1 cellular context compared by ENCODE assay signal in genomic region chr1:36516372-36517018, GRCh38.
A peak's percentile ranks its signal among the peaks of the same experiment; 100 is the strongest.
TF ChIP-seq lines count a peak whose summit lies in the region.

No MANE protein-coding gene starts in this region.

TF ChIP-seq in HepG2, 621 proteins besides CTCF, POLR2A, EP300 and RAD21 (continued from another document and continues in another):
- TF ChIP-seq NFE2 (CRISPR knock-in tag; IDR thresholded peaks at IDR 0.05) (no peak), ZIK1 (CRISPR knock-in tag; IDR thresholded peaks at IDR 0.05; ENCODE audit: borderline replicate concordance, low read depth) (no peak), NFYC (CRISPR knock-in tag; IDR thresholded peaks at IDR 0.05) (no peak), DPF2 (CRISPR knock-in tag; IDR thresholded peaks at IDR 0.05; ENCODE audit: borderline replicate concordance, low read depth) (no peak), HINFP (CRISPR knock-in tag; IDR thresholded peaks at IDR 0.05; ENCODE audit: low read depth) (no peak), ZNF232 (CRISPR knock-in tag; IDR thresholded peaks at IDR 0.05; ENCODE audit: borderline replicate concordance) (no peak), WIZ (CRISPR knock-in tag; IDR thresholded peaks at IDR 0.05) (0 out of 2 replicates have a peak, but pooled peaks have one; percentile 48), ZBTB42 (CRISPR knock-in tag; IDR thresholded peaks at IDR 0.05) (no peak), ZNF772 (CRISPR knock-in tag; IDR thresholded peaks at IDR 0.05) (no peak), MLLT10 (CRISPR knock-in tag; IDR thresholded peaks at IDR 0.05) (no peak), CREM (IDR thresholded peaks at IDR 0.05) (no peak), CREM (CRISPR knock-in tag; IDR thresholded peaks at IDR 0.05) (no peak), ZNF792 (CRISPR knock-in tag; IDR thresholded peaks at IDR 0.05) (0 out of 2 replicates have a peak, but pooled peaks have one; percentile 43), ZFP91 (CRISPR knock-in tag; IDR thresholded peaks at IDR 0.05; ENCODE audit: borderline replicate concordance) (0 out of 2 replicates have a peak, but pooled peaks have one; percentile 36), USF2 (IDR thresholded peaks at IDR 0.05; ENCODE audit: low read depth, low read length) (no peak), USF2 (CRISPR knock-in tag; IDR thresholded peaks at IDR 0.05; ENCODE audit: borderline replicate concordance) (no peak), ZBTB7B (CRISPR knock-in tag; IDR thresholded peaks at IDR 0.05) (0 out of 2 replicates have a peak, but pooled peaks have one; percentile 21), ZNF503 (CRISPR knock-in tag; IDR thresholded peaks at IDR 0.05) (no peak), SRSF9 (IDR thresholded peaks at IDR 0.05; ENCODE audit: borderline replicate concordance, insufficient read depth, low read depth, low read length, poor library complexity, severe bottlenecking) (no peak), ZFY (CRISPR knock-in tag; IDR thresholded peaks at IDR 0.05) (peak; percentile 42; the same call in 1 of the 2 replicates), HBP1 (CRISPR knock-in tag; IDR thresholded peaks at IDR 0.05; ENCODE audit: low read depth) (0 out of 2 replicates have a peak, but pooled peaks have one; percentile 58), PTBP1 (IDR thresholded peaks at IDR 0.05; ENCODE audit: low read depth, low read length, poor library complexity, severe bottlenecking) (no peak), ZNF749 (CRISPR knock-in tag; IDR thresholded peaks at IDR 0.05; ENCODE audit: borderline replicate concordance) (no peak), ZNF530 (CRISPR knock-in tag; IDR thresholded peaks at IDR 0.05; ENCODE audit: low read depth) (no peak), EHMT2 (IDR thresholded peaks at IDR 0.05; ENCODE audit: borderline replicate concordance, low read depth, low read length) (no peak), KDM2A (CRISPR knock-in tag; IDR thresholded peaks at IDR 0.05; ENCODE audit: borderline replicate concordance, low read depth) (peak; percentile 49; the same call in 1 of the 2 replicates), STAG1 (CRISPR knock-in tag; IDR thresholded peaks at IDR 0.05) (peak; percentile 82), ZNF644 (CRISPR knock-in tag; IDR thresholded peaks at IDR 0.05; ENCODE audit: low read depth) (no peak), IRF1 (CRISPR knock-in tag; IDR thresholded peaks at IDR 0.05; ENCODE audit: low read depth) (no peak), KAT2B (IDR thresholded peaks at IDR 0.05; ENCODE audit: borderline replicate concordance, low read depth, low read length) (no peak), ZZZ3 (CRISPR knock-in tag; IDR thresholded peaks at IDR 0.05; ENCODE audit: borderline replicate concordance) (no peak), ZSCAN5A (CRISPR knock-in tag; IDR thresholded peaks at IDR 0.05; ENCODE audit: borderline replicate concordance) (no peak), ATRX (CRISPR knock-in tag; IDR thresholded peaks at IDR 0.05; ENCODE audit: borderline replicate concordance) (no peak), ZKSCAN8 (CRISPR knock-in tag; IDR thresholded peaks at IDR 0.05; ENCODE audit: borderline replicate concordance) (no peak), GRHL1 (CRISPR knock-in tag; conservative IDR thresholded peaks at IDR 0.05) (no peak), ZNF691 (CRISPR knock-in tag; IDR thresholded peaks at IDR 0.05; ENCODE audit: borderline replicate concordance, low read depth) (no peak), ETV6 (CRISPR knock-in tag; conservative IDR thresholded peaks at IDR 0.05) (no peak), NFYB (CRISPR knock-in tag; IDR thresholded peaks at IDR 0.05) (no peak), ZNF780A (CRISPR knock-in tag; IDR thresholded peaks at IDR 0.05) (no peak), FOSL1 (CRISPR knock-in tag; IDR thresholded peaks at IDR 0.05; ENCODE audit: borderline replicate concordance) (no peak), ZC3H13 (CRISPR knock-in tag; IDR thresholded peaks at IDR 0.05) (no peak), KDM5B (CRISPR knock-in tag; IDR thresholded peaks at IDR 0.05; ENCODE audit: borderline replicate concordance) (0 out of 2 replicates have a peak, but pooled peaks have one; percentile 55), ARNT (IDR thresholded peaks at IDR 0.05) (no peak), LRRFIP1 (CRISPR knock-in tag; conservative IDR thresholded peaks at IDR 0.05) (no peak), SALL1 (CRISPR knock-in tag; IDR thresholded peaks at IDR 0.05) (no peak; the same call in 1 of the 2 replicates), ZNF576 (CRISPR knock-in tag; IDR thresholded peaks at IDR 0.05) (no peak), ZNF333 (CRISPR knock-in tag; IDR thresholded peaks at IDR 0.05; ENCODE audit: borderline replicate concordance) (no peak), ZNF607 (CRISPR knock-in tag; IDR thresholded peaks at IDR 0.05; ENCODE audit: borderline replicate concordance) (no peak), MED1 (CRISPR knock-in tag; IDR thresholded peaks at IDR 0.05) (no peak), NR1H2 (CRISPR knock-in tag; IDR thresholded peaks at IDR 0.05; ENCODE audit: borderline replicate concordance, low read depth) (no peak), ZNF775 (CRISPR knock-in tag; IDR thresholded peaks at IDR 0.05; ENCODE audit: borderline replicate concordance) (no peak), ZSCAN30 (CRISPR knock-in tag; IDR thresholded peaks at IDR 0.05) (no peak)
